In genomic region chr19:39369200-39369599, GRCh38 we compare ENCODE assay signal across 23 cellular contexts.
"Had no signal": no experiment of that assay in that cellular context is flagged by ENCODE, and none has a peak within 500 bp of the region (broad histone marks: within the 10 kb centered on the region; RNA-seq: fewer than 3 reads in every experiment).

No MANE protein-coding gene starts in this region.

- H3K9ac ChIP-seq: SK-N-SH had no signal

- DNase-seq: activated CD4-positive, alpha-beta memory T cell treated with anti-CD3 and anti-CD28 coated beads, Interleukin-2, amount 10 ng/mL, durations not matched to agents 7 days and 5 days; activated CD4-positive, alpha-beta T cell treated with anti-CD3 and anti-CD28 coated beads for 36 hours; activated CD4-positive, alpha-beta T cell treated with anti-CD3 and anti-CD28 coated beads, Interleukin-2, amount 50 U/mL, for 1 hour; activated gamma-delta T cell; activated naive CD4-positive, alpha-beta T cell treated with anti-CD3 and anti-CD28 coated beads, Interleukin-2, amount 10 ng/mL, durations not matched to agents 7 days and 5 days; activated naive CD8-positive, alpha-beta T cell treated with anti-CD3 and anti-CD28 coated beads for 36 hours; activated T-cell treated with anti-CD3 and anti-CD28 coated beads for 4 hours; activated T-cell treated with anti-CD3 and anti-CD28 coated beads, Interleukin-2, amount 50 U/mL, for 48 hours; anterior cingulate cortex; NCI-H1105 treated with DMSO at 0.1 percent for 48 hours; NCI-H1436 treated with DMSO at 0.1 percent for 48 hours; NCI-H187; NCI-H2081 treated with DMSO at 0.1 percent for 48 hours; NCI-H446; NCI-H524; Peyer's patch; Right ventricle myocardium superior; SJCRH30; SK-N-SH; T-helper 1 cell had no signal

- H3K4me3 Mint-ChIP-seq: activated CD4-positive, alpha-beta memory T cell treated with anti-CD3 and anti-CD28 coated beads, Interleukin-2, amount 10 ng/mL, durations not matched to agents 7 days and 5 days; activated CD4-positive, alpha-beta T cell treated with anti-CD3 and anti-CD28 coated beads for 36 hours; activated naive CD4-positive, alpha-beta T cell treated with anti-CD3 and anti-CD28 coated beads, Interleukin-2, amount 10 ng/mL, durations not matched to agents 7 days and 5 days; activated naive CD8-positive, alpha-beta T cell treated with anti-CD3 and anti-CD28 coated beads for 36 hours; activated T-helper 17 cell treated with anti-CD3 and anti-CD28 coated beads, Interleukin-2, amount 50 U/mL, for 72 hours had no signal

- ATAC-seq: activated CD4-positive, alpha-beta T cell treated with anti-CD3 and anti-CD28 coated beads for 36 hours; activated T-helper 17 cell treated with anti-CD3 and anti-CD28 coated beads, Interleukin-2, amount 50 U/mL, for 72 hours had no signal

- H3K4me2 ChIP-seq: SK-N-SH had no signal

- H3K27ac ChIP-seq: Peyer's patch, RWPE1, SJCRH30, VCaP had no signal

- H3K9me3 Mint-ChIP-seq: activated CD4-positive, alpha-beta memory T cell treated with anti-CD3 and anti-CD28 coated beads, Interleukin-2, amount 10 ng/mL, durations not matched to agents 7 days and 5 days; activated naive CD4-positive, alpha-beta T cell treated with anti-CD3 and anti-CD28 coated beads, Interleukin-2, amount 10 ng/mL, durations not matched to agents 7 days and 5 days; activated naive CD8-positive, alpha-beta T cell treated with anti-CD3 and anti-CD28 coated beads for 36 hours; activated T-helper 17 cell treated with anti-CD3 and anti-CD28 coated beads, Interleukin-2, amount 50 U/mL, for 72 hours had no signal

- H3K27ac Mint-ChIP-seq: activated CD4-positive, alpha-beta memory T cell treated with anti-CD3 and anti-CD28 coated beads, Interleukin-2, amount 10 ng/mL, durations not matched to agents 7 days and 5 days; activated CD4-positive, alpha-beta T cell treated with anti-CD3 and anti-CD28 coated beads for 36 hours; activated naive CD4-positive, alpha-beta T cell treated with anti-CD3 and anti-CD28 coated beads, Interleukin-2, amount 10 ng/mL, durations not matched to agents 7 days and 5 days; activated naive CD8-positive, alpha-beta T cell treated with anti-CD3 and anti-CD28 coated beads for 36 hours had no signal

- H3K27me3 Mint-ChIP-seq: activated CD4-positive, alpha-beta memory T cell treated with anti-CD3 and anti-CD28 coated beads, Interleukin-2, amount 10 ng/mL, durations not matched to agents 7 days and 5 days; activated CD4-positive, alpha-beta T cell treated with anti-CD3 and anti-CD28 coated beads for 36 hours; activated naive CD4-positive, alpha-beta T cell treated with anti-CD3 and anti-CD28 coated beads, Interleukin-2, amount 10 ng/mL, durations not matched to agents 7 days and 5 days; activated naive CD8-positive, alpha-beta T cell treated with anti-CD3 and anti-CD28 coated beads for 36 hours; activated T-helper 17 cell treated with anti-CD3 and anti-CD28 coated beads, Interleukin-2, amount 50 U/mL, for 72 hours had no signal

- H3K4me3 ChIP-seq: Peyer's patch, SJCRH30 had no signal

- H3K4me1 Mint-ChIP-seq: activated CD4-positive, alpha-beta memory T cell treated with anti-CD3 and anti-CD28 coated beads, Interleukin-2, amount 10 ng/mL, durations not matched to agents 7 days and 5 days; activated CD4-positive, alpha-beta T cell treated with anti-CD3 and anti-CD28 coated beads for 36 hours; activated naive CD4-positive, alpha-beta T cell treated with anti-CD3 and anti-CD28 coated beads, Interleukin-2, amount 10 ng/mL, durations not matched to agents 7 days and 5 days; activated naive CD8-positive, alpha-beta T cell treated with anti-CD3 and anti-CD28 coated beads for 36 hours; activated T-helper 17 cell treated with anti-CD3 and anti-CD28 coated beads, Interleukin-2, amount 50 U/mL, for 72 hours had no signal

- H3K27me3 ChIP-seq: Peyer's patch, SJCRH30 had no signal

- H3K9me3 ChIP-seq: Peyer's patch, SJCRH30, SK-N-SH had no signal
